In genomic region chr5:139684881-139685749, GRCh38 we compare ENCODE assay signal across 1 cellular context.
TF ChIP-seq lines count a peak whose summit lies in the region.

No MANE protein-coding gene starts in this region.

TF ChIP-seq in HEK293, 187 proteins besides CTCF, POLR2A, EP300 and RAD21 (continued from another document):
- TF ChIP-seq ZNF148 (tag by site-specific recombination; IDR thresholded peaks at IDR 0.05; ENCODE audit: borderline replicate concordance) (no peak), ZNF776 (tag by site-specific recombination; IDR thresholded peaks at IDR 0.05; ENCODE audit: borderline replicate concordance) (no peak), ZNF501 (tag by site-specific recombination; IDR thresholded peaks at IDR 0.05) (no peak), ZNF530 (tag by site-specific recombination; IDR thresholded peaks at IDR 0.05; ENCODE audit: low read depth) (no peak), ZNF529 (tag by site-specific recombination; IDR thresholded peaks at IDR 0.05; ENCODE audit: insufficient replicate concordance) (no peak), ZIC2 (tag by site-specific recombination; IDR thresholded peaks at IDR 0.05) (peak; percentile 98), ZNF521 (tag by site-specific recombination; IDR thresholded peaks at IDR 0.05) (no peak), ZNF514 (tag by site-specific recombination; IDR thresholded peaks at IDR 0.05) (no peak), REST (tag by site-specific recombination; IDR thresholded peaks at IDR 0.05) (no peak), ZNF843 (tag by site-specific recombination; IDR thresholded peaks at IDR 0.05) (no peak), ZBTB1 (tag by site-specific recombination; IDR thresholded peaks at IDR 0.05) (no peak), SCRT2 (tag by site-specific recombination; IDR thresholded peaks at IDR 0.05) (0 out of 2 replicates have a peak, but pooled peaks have one; percentile 9), GLIS2 (tag by site-specific recombination; IDR thresholded peaks at IDR 0.05) (peak; percentile 41; the same call in 1 of the 2 replicates), ZNF10 (tag by site-specific recombination; IDR thresholded peaks at IDR 0.05) (no peak)
